1 cellular context compared by ENCODE assay signal in the genomic region with DNA sequence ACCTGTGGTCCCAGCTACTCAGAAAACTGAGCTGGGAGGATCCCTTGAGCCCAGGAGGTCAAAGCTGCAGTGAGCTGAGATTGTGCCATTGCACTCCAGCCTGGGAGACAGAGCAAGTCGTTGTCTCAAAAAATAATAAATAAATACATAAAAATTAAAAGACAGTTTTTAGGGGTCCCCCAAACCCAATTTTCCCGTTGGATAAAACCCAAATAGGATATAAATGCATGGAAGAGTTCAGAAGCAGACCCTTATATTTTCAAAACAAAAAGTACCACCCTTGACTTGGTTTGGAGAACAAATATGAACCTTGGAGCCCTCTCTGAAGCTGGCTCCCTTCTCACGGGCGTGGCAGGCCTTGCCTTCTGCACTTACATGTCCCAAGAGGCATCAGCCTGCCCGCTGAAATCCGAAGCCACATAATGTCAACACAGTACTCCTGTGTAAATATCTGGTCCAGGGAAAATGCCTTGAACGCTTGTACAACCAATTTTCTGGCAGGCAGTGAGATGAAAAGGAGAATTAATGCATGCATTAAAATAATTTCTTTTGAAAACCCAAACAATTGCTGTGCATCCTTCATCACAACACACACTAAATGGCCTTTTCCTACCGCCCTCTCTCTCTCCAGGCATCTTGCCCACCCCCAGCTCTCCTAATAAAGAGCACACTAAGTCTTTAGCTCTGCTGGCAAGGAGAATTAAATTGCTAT.
TF ChIP-seq lines count a peak whose summit lies in the region.

No MANE protein-coding gene starts in this region.

TF ChIP-seq in GM23338, 12 proteins besides CTCF, POLR2A, EP300 and RAD21 (continued from another document):
- TF ChIP-seq, protein P1, sequence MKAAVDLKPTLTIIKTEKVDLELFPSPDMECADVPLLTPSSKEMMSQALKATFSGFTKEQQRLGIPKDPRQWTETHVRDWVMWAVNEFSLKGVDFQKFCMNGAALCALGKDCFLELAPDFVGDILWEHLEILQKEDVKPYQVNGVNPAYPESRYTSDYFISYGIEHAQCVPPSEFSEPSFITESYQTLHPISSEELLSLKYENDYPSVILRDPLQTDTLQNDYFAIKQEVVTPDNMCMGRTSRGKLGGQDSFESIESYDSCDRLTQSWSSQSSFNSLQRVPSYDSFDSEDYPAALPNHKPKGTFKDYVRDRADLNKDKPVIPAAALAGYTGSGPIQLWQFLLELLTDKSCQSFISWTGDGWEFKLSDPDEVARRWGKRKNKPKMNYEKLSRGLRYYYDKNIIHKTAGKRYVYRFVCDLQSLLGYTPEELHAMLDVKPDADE (IDR thresholded peaks at IDR 0.05), result no peak
- no peak for TF ChIP-seq POLR2AphosphoS5 (IDR thresholded peaks at IDR 0.05; ENCODE audit: low read depth)
- no peak for TF ChIP-seq NANOG (IDR thresholded peaks at IDR 0.05; ENCODE audit: borderline replicate concordance)
- no peak for TF ChIP-seq EZH2 (IDR thresholded peaks at IDR 0.05; ENCODE audit: low read depth, unreplicated experiment)
- TF ChIP-seq, protein P2, sequence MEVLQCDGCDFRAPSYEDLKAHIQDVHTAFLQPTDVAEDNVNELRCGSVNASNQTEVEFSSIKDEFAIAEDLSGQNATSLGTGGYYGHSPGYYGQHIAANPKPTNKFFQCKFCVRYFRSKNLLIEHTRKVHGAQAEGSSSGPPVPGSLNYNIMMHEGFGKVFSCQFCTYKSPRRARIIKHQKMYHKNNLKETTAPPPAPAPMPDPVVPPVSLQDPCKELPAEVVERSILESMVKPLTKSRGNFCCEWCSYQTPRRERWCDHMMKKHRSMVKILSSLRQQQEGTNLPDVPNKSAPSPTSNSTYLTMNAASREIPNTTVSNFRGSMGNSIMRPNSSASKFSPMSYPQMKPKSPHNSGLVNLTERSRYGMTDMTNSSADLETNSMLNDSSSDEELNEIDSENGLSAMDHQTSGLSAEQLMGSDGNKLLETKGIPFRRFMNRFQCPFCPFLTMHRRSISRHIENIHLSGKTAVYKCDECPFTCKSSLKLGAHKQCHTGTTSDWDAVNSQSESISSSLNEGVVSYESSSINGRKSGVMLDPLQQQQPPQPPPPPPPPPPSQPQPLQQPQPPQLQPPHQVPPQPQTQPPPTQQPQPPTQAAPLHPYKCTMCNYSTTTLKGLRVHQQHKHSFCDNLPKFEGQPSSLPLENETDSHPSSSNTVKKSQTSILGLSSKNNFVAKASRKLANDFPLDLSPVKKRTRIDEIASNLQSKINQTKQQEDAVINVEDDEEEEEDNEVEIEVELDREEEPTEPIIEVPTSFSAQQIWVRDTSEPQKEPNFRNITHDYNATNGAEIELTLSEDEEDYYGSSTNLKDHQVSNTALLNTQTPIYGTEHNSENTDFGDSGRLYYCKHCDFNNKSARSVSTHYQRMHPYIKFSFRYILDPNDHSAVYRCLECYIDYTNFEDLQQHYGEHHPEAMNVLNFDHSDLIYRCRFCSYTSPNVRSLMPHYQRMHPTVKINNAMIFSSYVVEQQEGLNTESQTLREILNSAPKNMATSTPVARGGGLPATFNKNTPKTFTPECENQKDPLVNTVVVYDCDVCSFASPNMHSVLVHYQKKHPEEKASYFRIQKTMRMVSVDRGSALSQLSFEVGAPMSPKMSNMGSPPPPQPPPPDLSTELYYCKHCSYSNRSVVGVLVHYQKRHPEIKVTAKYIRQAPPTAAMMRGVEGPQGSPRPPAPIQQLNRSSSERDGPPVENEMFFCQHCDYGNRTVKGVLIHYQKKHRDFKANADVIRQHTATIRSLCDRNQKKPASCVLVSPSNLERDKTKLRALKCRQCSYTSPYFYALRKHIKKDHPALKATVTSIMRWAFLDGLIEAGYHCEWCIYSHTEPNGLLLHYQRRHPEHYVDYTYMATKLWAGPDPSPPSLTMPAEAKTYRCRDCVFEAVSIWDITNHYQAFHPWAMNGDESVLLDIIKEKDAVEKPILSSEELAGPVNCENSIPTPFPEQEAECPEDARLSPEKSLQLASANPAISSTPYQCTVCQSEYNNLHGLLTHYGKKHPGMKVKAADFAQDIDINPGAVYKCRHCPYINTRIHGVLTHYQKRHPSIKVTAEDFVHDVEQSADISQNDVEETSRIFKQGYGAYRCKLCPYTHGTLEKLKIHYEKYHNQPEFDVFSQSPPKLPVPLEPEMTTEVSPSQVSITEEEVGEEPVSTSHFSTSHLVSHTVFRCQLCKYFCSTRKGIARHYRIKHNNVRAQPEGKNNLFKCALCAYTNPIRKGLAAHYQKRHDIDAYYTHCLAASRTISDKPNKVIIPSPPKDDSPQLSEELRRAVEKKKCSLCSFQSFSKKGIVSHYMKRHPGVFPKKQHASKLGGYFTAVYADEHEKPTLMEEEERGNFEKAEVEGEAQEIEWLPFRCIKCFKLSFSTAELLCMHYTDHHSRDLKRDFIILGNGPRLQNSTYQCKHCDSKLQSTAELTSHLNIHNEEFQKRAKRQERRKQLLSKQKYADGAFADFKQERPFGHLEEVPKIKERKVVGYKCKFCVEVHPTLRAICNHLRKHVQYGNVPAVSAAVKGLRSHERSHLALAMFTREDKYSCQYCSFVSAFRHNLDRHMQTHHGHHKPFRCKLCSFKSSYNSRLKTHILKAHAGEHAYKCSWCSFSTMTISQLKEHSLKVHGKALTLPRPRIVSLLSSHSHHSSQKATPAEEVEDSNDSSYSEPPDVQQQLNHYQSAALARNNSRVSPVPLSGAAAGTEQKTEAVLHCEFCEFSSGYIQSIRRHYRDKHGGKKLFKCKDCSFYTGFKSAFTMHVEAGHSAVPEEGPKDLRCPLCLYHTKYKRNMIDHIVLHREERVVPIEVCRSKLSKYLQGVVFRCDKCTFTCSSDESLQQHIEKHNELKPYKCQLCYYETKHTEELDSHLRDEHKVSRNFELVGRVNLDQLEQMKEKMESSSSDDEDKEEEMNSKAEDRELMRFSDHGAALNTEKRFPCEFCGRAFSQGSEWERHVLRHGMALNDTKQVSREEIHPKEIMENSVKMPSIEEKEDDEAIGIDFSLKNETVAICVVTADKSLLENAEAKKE (CRISPR knock-in tag; IDR thresholded peaks at IDR 0.05), result no peak
- TF ChIP-seq ZNF114 (CRISPR knock-in tag; IDR thresholded peaks at IDR 0.05), result no peak
